20 cellular contexts compared by ENCODE assay signal in the genomic region with DNA sequence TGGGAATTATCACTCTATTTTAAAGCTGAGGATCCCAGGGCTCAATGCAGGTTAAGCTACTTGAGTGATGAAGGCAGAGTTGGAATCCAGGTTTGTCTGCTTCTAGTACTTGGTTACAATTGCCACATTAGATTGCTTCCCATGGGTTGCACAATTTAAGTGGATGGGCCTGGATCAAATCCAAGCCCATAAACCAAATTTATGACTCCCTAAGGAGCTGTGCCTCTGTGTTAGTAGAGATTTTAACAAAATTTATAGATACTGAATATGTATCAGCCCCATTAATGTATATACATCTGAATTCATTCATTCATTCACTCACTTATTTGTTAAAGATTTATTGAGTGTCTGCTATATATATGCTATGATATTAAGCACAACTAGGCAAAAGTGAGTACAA.
DNase-seq lines count a peak whose midpoint lies in the region; ATAC-seq and TF ChIP-seq lines count a peak whose summit lies in the region.
"Had no signal": no experiment of that assay in that cellular context is flagged by ENCODE, and none has a peak within 500 bp of the region (broad histone marks: within the 10 kb centered on the region; RNA-seq: fewer than 3 reads in every experiment).

No MANE protein-coding gene starts in this region.

- no peak overlapping the region for H2BK5ac ChIP-seq in H9 (ENCODE audit: insufficient read length, low read length)

- H3K9me3 ChIP-seq in adipocyte (ENCODE audit: control insufficient read depth, low read length) (peaks cover 3% of the 10 kb centered on the region), H9 (ENCODE audit: control insufficient read depth, low read depth, low read length) (no peaks in the 10 kb centered on the region)
- H3K9me3 ChIP-seq: mucosa of descending colon, tibial artery had no signal

- no peaks in the 10 kb centered on the region for H3K79me1 ChIP-seq in H9 (ENCODE audit: insufficient read depth, low read depth, low read length, poor library complexity, severe bottlenecking)

- H3K4me1 Mint-ChIP-seq in H9, result peaks cover 0 to 3% of the 10 kb centered on the region in 2 experiments; a peak in 1 of 4 replicates

- no peak overlapping the region for H3K27ac ChIP-seq in H9 (ENCODE audit: insufficient read length, low read depth, low read length)
- H3K27ac ChIP-seq: tibial artery had no signal

- no peak overlapping the region for H3K14ac ChIP-seq in H9 (ENCODE audit: insufficient read depth, low read length)

- no peaks in the 10 kb centered on the region; a peak in 1 of 7 replicates for H3K36me3 Mint-ChIP-seq in H9 (ENCODE audit: insufficient read depth in 1 of 3, low read depth in 3 of 3)
- H3K36me3 Mint-ChIP-seq: activated CD4-positive, alpha-beta memory T cell treated with anti-CD3 and anti-CD28 coated beads for 36 hours; activated naive CD4-positive, alpha-beta T cell treated with anti-CD3 and anti-CD28 coated beads, Interleukin-2, amount 50 U/mL, for 72 hours; CD8-positive, alpha-beta T cell had no signal

- H3K4me2 ChIP-seq in H9 (ENCODE audit: insufficient read depth, insufficient read length, low read length), result no peak overlapping the region

- peaks cover 18% of the 10 kb centered on the region for H3K4me1 ChIP-seq in adipocyte (ENCODE audit: control insufficient read depth, insufficient read depth, low read length)
- no peaks in the 10 kb centered on the region for H3K4me1 ChIP-seq in H9 (ENCODE audit: insufficient read depth, low read length)

- no peak overlapping the region for H3K18ac ChIP-seq in H9 (ENCODE audit: insufficient read length, low read depth, low read length)

- H3K4ac ChIP-seq in H9 (ENCODE audit: low read depth, low read length), result no peak overlapping the region

- H4K20me1 ChIP-seq in H9 (ENCODE audit: control insufficient read depth, insufficient read depth, insufficient read length), result no peaks in the 10 kb centered on the region

- DNase-seq in DMS79 treated with DMSO at 0.1 percent for 48 hours (lab: John Stamatoyannopoulos, UW) (peak; percentile 11), DMS79 (lab: John Stamatoyannopoulos, UW) (no peak), NCI-H128 (lab: John Stamatoyannopoulos, UW; ENCODE audit: unreplicated experiment) (peak; percentile 85), adipocyte (ENCODE audit: low read depth) (peak; percentile 50), skeletal muscle cell (ENCODE audit: low read depth) (peak; percentile 61), H9 (no peak)
- DNase-seq in stimulated activated CD4-positive, alpha-beta T cell treated with anti-CD3 and anti-CD28 coated beads, Interleukin-4, amount 100 ng/mL, for 24 hours, result no peak
- DNase-seq: activated CD4-positive, alpha-beta memory T cell treated with anti-CD3 and anti-CD28 coated beads for 36 hours; activated T-cell treated with anti-CD3 and anti-CD28 coated beads, Interleukin-2, amount 50 U/mL, for 4 hours; CD8-positive, alpha-beta T cell; hippocampal formation; kidney glomerular epithelial cell; mucosa of descending colon; NCI-H774; tibial artery had no signal

- H4K8ac ChIP-seq in H9 (replicated peaks; ENCODE audit: insufficient read length, low read depth, low read length), result no peak overlapping the region

- H2AK5ac ChIP-seq in H9 (ENCODE audit: insufficient read length, low read length), result no peak overlapping the region

- H3K9me3 Mint-ChIP-seq in H9, result no peaks in the 10 kb centered on the region
- H3K9me3 Mint-ChIP-seq: activated CD4-positive, alpha-beta memory T cell treated with anti-CD3 and anti-CD28 coated beads for 36 hours; activated T-cell treated with anti-CD3 and anti-CD28 coated beads, Interleukin-2, amount 50 U/mL, for 4 hours; CD8-positive, alpha-beta T cell had no signal

- no peak overlapping the region for H3K27ac Mint-ChIP-seq in H9
- H3K27ac Mint-ChIP-seq: activated CD4-positive, alpha-beta memory T cell treated with anti-CD3 and anti-CD28 coated beads for 36 hours; activated naive CD4-positive, alpha-beta T cell treated with anti-CD3 and anti-CD28 coated beads, Interleukin-2, amount 50 U/mL, for 72 hours; CD8-positive, alpha-beta T cell; dendritic cell treated with granulocyte-macrophage colony-stimulating factor and Interleukin-4, amounts not matched to agents 40 ng/mL and 50 ng/mL, for 4 days had no signal

- H3K27me3 ChIP-seq in adipocyte (replicated peaks; ENCODE audit: control insufficient read depth, insufficient read depth, low read length) (no peaks in the 10 kb centered on the region), H9 (ENCODE audit: insufficient read depth, low read length) (no peaks in the 10 kb centered on the region)
- H3K27me3 ChIP-seq: tibial artery had no signal

- H3T11ph ChIP-seq in H9 (ENCODE audit: low read length), result no peak overlapping the region

- no peaks in the 10 kb centered on the region for H3K79me2 ChIP-seq in H9 (ENCODE audit: insufficient read depth, low read length)

- H4K5ac ChIP-seq in H9 (ENCODE audit: insufficient read length, low read depth, low read length), result no peak overlapping the region

- no peak overlapping the region for H3K4me3 Mint-ChIP-seq in H9
- H3K4me3 Mint-ChIP-seq: activated CD4-positive, alpha-beta memory T cell treated with anti-CD3 and anti-CD28 coated beads for 36 hours; activated T-cell treated with anti-CD3 and anti-CD28 coated beads, Interleukin-2, amount 50 U/mL, for 4 hours; brain; CD8-positive, alpha-beta T cell; dendritic cell treated with granulocyte-macrophage colony-stimulating factor and Interleukin-4, amounts not matched to agents 40 ng/mL and 50 ng/mL, for 4 days had no signal

- H4K91ac ChIP-seq in H9 (ENCODE audit: insufficient read length, low read depth, low read length), result no peak overlapping the region

- ATAC-seq in GM21723 (IDR thresholded peaks at IDR 0.05; ENCODE audit: unreplicated experiment), result no peak
- ATAC-seq: activated naive CD4-positive, alpha-beta T cell treated with anti-CD3 and anti-CD28 coated beads, Interleukin-2, amount 50 U/mL, for 72 hours; activated T-cell treated with anti-CD3 and anti-CD28 coated beads, Interleukin-2, amount 50 U/mL, for 4 hours; CD8-positive, alpha-beta T cell; K562; mucosa of descending colon had no signal

- H2BK120ac ChIP-seq in H9 (ENCODE audit: low read depth, low read length, poor library complexity, severe bottlenecking), result no peak overlapping the region

- H3K27me3 Mint-ChIP-seq in H9 (ENCODE audit: low read depth), result no peaks in the 10 kb centered on the region
- H3K27me3 Mint-ChIP-seq: brain; dendritic cell treated with granulocyte-macrophage colony-stimulating factor and Interleukin-4, amounts not matched to agents 40 ng/mL and 50 ng/mL, for 4 days had no signal

- no peak for TF ChIP-seq CTCF in H9 (conservative IDR thresholded peaks at IDR 0.05)

- H2AFZ ChIP-seq in H9 (ENCODE audit: low read length), result no peak overlapping the region

- H3K9ac ChIP-seq in adipocyte (ENCODE audit: low read length) (no peak overlapping the region), H9 (ENCODE audit: extremely low read depth, insufficient read length, low read length) (no peak overlapping the region)

- no peak overlapping the region for H2BK20ac ChIP-seq in H9 (ENCODE audit: low read depth, low read length, poor library complexity, severe bottlenecking)

- H3K36me3 ChIP-seq in adipocyte (ENCODE audit: control insufficient read depth, insufficient read depth, low read length, severe bottlenecking), result no peaks in the 10 kb centered on the region
- H3K36me3 ChIP-seq: tibial artery had no signal

- H3K23ac ChIP-seq in H9 (ENCODE audit: insufficient read length, low read depth, low read length), result no peak overlapping the region

- no peaks in the 10 kb centered on the region for H3K23me2 ChIP-seq in H9 (ENCODE audit: insufficient read length, low read depth, low read length, poor library complexity, severe bottlenecking)

- no peak overlapping the region for H2BK12ac ChIP-seq in H9 (ENCODE audit: insufficient read length, low read depth, low read length)

- no peak overlapping the region for H2BK15ac ChIP-seq in H9 (ENCODE audit: low read depth, low read length)

- H3K4me3 ChIP-seq in adipocyte (ENCODE audit: low read length) (no peak overlapping the region), skeletal muscle cell (ENCODE audit: low read depth, low read length) (no peak overlapping the region)
- H3K4me3 ChIP-seq: K562, mucosa of descending colon, tibial artery had no signal

- no peak overlapping the region for H3K56ac ChIP-seq in H9 (ENCODE audit: insufficient read length, low read depth, low read length)

Comparison
In these comparisons a context has a peak if more than half of its experiments do, and no peak if none do; other contexts are left out.
1. DNase-seq: peak in DMS79 treated with DMSO at 0.1 percent for 48 hours (single experiment), NCI-H128 (single experiment), adipocyte (single experiment) and skeletal muscle cell (single experiment); none in DMS79 (single experiment), H9 (single experiment) and stimulated activated CD4-positive, alpha-beta T cell treated with anti-CD3 and anti-CD28 coated beads, Interleukin-4, amount 100 ng/mL, for 24 hours (single experiment).